Comparison of ENCODE assay signal across 2 cellular contexts in the genomic region with DNA sequence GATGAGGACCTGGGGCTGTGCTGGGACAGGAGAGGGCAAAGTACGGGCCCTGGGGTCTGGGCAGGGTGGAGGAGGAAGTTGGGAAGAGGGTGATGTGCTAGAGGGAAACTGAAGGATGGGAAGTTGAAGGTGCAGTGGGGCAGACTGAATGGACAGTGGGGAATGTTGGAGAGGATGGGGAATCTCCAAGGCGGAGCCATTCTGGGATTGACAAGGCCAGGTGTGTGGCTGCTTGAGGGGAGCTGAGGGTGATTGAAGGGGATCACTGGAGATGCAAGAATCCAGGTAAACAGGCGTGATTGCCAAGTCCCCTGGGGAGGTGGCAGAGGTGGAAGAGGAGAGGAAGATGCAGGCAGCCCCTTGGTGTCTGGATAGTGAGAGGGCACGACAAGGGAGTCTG.
TF ChIP-seq lines count a peak whose summit lies in the region.

No MANE protein-coding gene starts in this region.

TF ChIP-seq in GM12878, 131 proteins besides CTCF, POLR2A, EP300 and RAD21:
- TF ChIP-seq, protein P1, sequence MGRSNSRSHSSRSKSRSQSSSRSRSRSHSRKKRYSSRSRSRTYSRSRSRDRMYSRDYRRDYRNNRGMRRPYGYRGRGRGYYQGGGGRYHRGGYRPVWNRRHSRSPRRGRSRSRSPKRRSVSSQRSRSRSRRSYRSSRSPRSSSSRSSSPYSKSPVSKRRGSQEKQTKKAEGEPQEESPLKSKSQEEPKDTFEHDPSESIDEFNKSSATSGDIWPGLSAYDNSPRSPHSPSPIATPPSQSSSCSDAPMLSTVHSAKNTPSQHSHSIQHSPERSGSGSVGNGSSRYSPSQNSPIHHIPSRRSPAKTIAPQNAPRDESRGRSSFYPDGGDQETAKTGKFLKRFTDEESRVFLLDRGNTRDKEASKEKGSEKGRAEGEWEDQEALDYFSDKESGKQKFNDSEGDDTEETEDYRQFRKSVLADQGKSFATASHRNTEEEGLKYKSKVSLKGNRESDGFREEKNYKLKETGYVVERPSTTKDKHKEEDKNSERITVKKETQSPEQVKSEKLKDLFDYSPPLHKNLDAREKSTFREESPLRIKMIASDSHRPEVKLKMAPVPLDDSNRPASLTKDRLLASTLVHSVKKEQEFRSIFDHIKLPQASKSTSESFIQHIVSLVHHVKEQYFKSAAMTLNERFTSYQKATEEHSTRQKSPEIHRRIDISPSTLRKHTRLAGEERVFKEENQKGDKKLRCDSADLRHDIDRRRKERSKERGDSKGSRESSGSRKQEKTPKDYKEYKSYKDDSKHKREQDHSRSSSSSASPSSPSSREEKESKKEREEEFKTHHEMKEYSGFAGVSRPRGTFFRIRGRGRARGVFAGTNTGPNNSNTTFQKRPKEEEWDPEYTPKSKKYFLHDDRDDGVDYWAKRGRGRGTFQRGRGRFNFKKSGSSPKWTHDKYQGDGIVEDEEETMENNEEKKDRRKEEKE (IDR thresholded peaks at IDR 0.05): no peak
- TF ChIP-seq, protein P2, sequence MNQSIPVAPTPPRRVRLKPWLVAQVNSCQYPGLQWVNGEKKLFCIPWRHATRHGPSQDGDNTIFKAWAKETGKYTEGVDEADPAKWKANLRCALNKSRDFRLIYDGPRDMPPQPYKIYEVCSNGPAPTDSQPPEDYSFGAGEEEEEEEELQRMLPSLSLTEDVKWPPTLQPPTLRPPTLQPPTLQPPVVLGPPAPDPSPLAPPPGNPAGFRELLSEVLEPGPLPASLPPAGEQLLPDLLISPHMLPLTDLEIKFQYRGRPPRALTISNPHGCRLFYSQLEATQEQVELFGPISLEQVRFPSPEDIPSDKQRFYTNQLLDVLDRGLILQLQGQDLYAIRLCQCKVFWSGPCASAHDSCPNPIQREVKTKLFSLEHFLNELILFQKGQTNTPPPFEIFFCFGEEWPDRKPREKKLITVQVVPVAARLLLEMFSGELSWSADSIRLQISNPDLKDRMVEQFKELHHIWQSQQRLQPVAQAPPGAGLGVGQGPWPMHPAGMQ (IDR thresholded peaks at IDR 0.05; ENCODE audit: borderline replicate concordance): no peak
- TF ChIP-seq, protein P3, sequence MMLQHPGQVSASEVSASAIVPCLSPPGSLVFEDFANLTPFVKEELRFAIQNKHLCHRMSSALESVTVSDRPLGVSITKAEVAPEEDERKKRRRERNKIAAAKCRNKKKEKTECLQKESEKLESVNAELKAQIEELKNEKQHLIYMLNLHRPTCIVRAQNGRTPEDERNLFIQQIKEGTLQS (IDR thresholded peaks at IDR 0.05; ENCODE audit: borderline replicate concordance, extremely low read depth, low read depth, low read length): no peak
- TF ChIP-seq TCF7 (IDR thresholded peaks at IDR 0.05; ENCODE audit: borderline replicate concordance) (no peak), TCF3 (IDR thresholded peaks at IDR 0.05; ENCODE audit: borderline replicate concordance, insufficient read depth, low read depth, low read length) (no peak), POLR2AphosphoS2 (IDR thresholded peaks at IDR 0.05; ENCODE audit: low read depth, low read length) (no peak)

TF ChIP-seq in GM23338, 12 proteins besides CTCF, POLR2A, EP300 and RAD21:
- TF ChIP-seq EZH2 (IDR thresholded peaks at IDR 0.05; ENCODE audit: low read depth, unreplicated experiment) (no peak), STAT1 (IDR thresholded peaks at IDR 0.05; ENCODE audit: unreplicated experiment) (no peak), JUNB (IDR thresholded peaks at IDR 0.05; ENCODE audit: unreplicated experiment) (no peak), POLR2AphosphoS5 (IDR thresholded peaks at IDR 0.05; ENCODE audit: low read depth) (no peak), ZNF114 (CRISPR knock-in tag; IDR thresholded peaks at IDR 0.05) (no peak)
- TF ChIP-seq, protein P4, sequence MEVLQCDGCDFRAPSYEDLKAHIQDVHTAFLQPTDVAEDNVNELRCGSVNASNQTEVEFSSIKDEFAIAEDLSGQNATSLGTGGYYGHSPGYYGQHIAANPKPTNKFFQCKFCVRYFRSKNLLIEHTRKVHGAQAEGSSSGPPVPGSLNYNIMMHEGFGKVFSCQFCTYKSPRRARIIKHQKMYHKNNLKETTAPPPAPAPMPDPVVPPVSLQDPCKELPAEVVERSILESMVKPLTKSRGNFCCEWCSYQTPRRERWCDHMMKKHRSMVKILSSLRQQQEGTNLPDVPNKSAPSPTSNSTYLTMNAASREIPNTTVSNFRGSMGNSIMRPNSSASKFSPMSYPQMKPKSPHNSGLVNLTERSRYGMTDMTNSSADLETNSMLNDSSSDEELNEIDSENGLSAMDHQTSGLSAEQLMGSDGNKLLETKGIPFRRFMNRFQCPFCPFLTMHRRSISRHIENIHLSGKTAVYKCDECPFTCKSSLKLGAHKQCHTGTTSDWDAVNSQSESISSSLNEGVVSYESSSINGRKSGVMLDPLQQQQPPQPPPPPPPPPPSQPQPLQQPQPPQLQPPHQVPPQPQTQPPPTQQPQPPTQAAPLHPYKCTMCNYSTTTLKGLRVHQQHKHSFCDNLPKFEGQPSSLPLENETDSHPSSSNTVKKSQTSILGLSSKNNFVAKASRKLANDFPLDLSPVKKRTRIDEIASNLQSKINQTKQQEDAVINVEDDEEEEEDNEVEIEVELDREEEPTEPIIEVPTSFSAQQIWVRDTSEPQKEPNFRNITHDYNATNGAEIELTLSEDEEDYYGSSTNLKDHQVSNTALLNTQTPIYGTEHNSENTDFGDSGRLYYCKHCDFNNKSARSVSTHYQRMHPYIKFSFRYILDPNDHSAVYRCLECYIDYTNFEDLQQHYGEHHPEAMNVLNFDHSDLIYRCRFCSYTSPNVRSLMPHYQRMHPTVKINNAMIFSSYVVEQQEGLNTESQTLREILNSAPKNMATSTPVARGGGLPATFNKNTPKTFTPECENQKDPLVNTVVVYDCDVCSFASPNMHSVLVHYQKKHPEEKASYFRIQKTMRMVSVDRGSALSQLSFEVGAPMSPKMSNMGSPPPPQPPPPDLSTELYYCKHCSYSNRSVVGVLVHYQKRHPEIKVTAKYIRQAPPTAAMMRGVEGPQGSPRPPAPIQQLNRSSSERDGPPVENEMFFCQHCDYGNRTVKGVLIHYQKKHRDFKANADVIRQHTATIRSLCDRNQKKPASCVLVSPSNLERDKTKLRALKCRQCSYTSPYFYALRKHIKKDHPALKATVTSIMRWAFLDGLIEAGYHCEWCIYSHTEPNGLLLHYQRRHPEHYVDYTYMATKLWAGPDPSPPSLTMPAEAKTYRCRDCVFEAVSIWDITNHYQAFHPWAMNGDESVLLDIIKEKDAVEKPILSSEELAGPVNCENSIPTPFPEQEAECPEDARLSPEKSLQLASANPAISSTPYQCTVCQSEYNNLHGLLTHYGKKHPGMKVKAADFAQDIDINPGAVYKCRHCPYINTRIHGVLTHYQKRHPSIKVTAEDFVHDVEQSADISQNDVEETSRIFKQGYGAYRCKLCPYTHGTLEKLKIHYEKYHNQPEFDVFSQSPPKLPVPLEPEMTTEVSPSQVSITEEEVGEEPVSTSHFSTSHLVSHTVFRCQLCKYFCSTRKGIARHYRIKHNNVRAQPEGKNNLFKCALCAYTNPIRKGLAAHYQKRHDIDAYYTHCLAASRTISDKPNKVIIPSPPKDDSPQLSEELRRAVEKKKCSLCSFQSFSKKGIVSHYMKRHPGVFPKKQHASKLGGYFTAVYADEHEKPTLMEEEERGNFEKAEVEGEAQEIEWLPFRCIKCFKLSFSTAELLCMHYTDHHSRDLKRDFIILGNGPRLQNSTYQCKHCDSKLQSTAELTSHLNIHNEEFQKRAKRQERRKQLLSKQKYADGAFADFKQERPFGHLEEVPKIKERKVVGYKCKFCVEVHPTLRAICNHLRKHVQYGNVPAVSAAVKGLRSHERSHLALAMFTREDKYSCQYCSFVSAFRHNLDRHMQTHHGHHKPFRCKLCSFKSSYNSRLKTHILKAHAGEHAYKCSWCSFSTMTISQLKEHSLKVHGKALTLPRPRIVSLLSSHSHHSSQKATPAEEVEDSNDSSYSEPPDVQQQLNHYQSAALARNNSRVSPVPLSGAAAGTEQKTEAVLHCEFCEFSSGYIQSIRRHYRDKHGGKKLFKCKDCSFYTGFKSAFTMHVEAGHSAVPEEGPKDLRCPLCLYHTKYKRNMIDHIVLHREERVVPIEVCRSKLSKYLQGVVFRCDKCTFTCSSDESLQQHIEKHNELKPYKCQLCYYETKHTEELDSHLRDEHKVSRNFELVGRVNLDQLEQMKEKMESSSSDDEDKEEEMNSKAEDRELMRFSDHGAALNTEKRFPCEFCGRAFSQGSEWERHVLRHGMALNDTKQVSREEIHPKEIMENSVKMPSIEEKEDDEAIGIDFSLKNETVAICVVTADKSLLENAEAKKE (CRISPR knock-in tag; IDR thresholded peaks at IDR 0.05): no peak
TF ChIP-seq in GM23338: peak in this region for 0.
